8 cellular contexts compared by ENCODE assay signal in genomic region chr12:54749191-54749818, GRCh38.
DNase-seq lines count a peak whose midpoint lies in the region; ATAC-seq and FAIRE-seq lines count a peak whose summit lies in the region.

No MANE protein-coding gene starts in this region.

- ATAC-seq in HG02884 (IDR thresholded peaks at IDR 0.05; ENCODE audit: unreplicated experiment) (peak; percentile 65), HG02763 (IDR thresholded peaks at IDR 0.05; ENCODE audit: unreplicated experiment) (no peak)

- DNase-seq in ACHN (peak; percentile 64), NCI-H524 treated with DMSO at 0.1 percent for 48 hours (lab: John Stamatoyannopoulos, UW) (peak; percentile 12), activated T-cell treated with anti-CD3 and anti-CD28 coated beads for 4 hours (peak; percentile 44), frontal cortex (ENCODE audit: low spot score in 2 of 2) (peak; percentile 10 to 30), renal cortical epithelial cell (ENCODE audit: low read depth) (peak; percentile 50)

- in situ Hi-C loops in ACHN (cut with HindIII; ENCODE audit: low pct_ligation_motif_present, low pct_unique_long_range_greater_than_20kb, low sequenced_read_pairs): no loop called here

- FAIRE-seq in G401.6 (lab: Jason Lieb, UNC): peak; percentile 51
- FAIRE-seq in frontal cortex (lab: Jason Lieb, UNC): peak; percentile 66

Comparison
In these comparisons a context has a peak if more than half of its experiments do, and no peak if none do; other contexts are left out.
1. DNase-seq: peak in every context shown above with its lines; median percentile 64 in ACHN; 50 in renal cortical epithelial cell; 44 in activated T-cell treated with anti-CD3 and anti-CD28 coated beads for 4 hours; 20 in frontal cortex; 12 in NCI-H524 treated with DMSO at 0.1 percent for 48 hours.